Comparison of ENCODE assay signal across 24 cellular contexts in the genomic region with DNA sequence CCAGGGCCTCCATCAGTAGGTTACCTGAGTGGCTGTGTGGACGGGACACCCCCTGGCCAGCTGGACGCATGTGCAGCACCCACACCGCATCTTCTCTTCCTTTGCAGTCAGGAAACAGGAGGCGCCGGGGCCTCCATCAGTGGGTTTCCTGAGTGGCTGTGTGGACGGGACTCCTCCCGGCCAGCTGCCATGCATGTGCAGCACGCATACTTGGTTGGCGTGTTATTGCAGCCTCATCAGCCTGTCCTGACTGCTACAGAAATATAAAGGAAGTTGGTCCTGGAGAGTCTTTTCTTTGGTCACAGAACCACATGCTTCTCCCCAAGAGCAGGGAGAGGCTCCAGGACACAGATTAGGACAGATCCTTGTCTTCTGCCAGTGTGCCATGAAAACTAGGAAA.
"Had no signal": no experiment of that assay in that cellular context is flagged by ENCODE, and none has a peak within 500 bp of the region (broad histone marks: within the 10 kb centered on the region; RNA-seq: fewer than 3 reads in every experiment).

No MANE protein-coding gene starts in this region.

- H3K27ac ChIP-seq: brain microvascular endothelial cell, cardiac muscle cell had no signal

- H3K36me3 ChIP-seq: brain microvascular endothelial cell, cardiac muscle cell had no signal

- DNase-seq: activated B cell treated with CpG ODN at 0.5 μM for 24 hours; activated CD4-positive, alpha-beta T cell treated with anti-CD3 and anti-CD28 coated beads for 1 hour; activated CD4-positive, alpha-beta T cell treated with anti-CD3 and anti-CD28 coated beads, Interleukin-2, amount 10 ng/mL, durations not matched to agents 24 days and 14 days; activated CD4-positive, alpha-beta T cell treated with anti-CD3 and anti-CD28 coated beads, Interleukin-2, amount 50 U/mL, for 48 hours; activated gamma-delta T cell; activated naive CD4-positive, alpha-beta T cell treated with anti-CD3 and anti-CD28 coated beads for 36 hours; activated T-cell treated with anti-CD3 and anti-CD28 coated beads for 4 hours; activated T-cell treated with anti-CD3 and anti-CD28 coated beads, Interleukin-2, amount 50 U/mL, for 48 hours; amygdala; brain microvascular endothelial cell; cerebellar nuclear complex; MM.1S; NCI-H1105; NCI-H1436; NCI-H1694 treated with DMSO at 0.1 percent for 48 hours; NCI-H2029 treated with DMSO at 0.1 percent for 48 hours; NCI-H345; NCI-H510A; PC-3; SIG-M5; T-helper 17 cell; T-helper 9 cell had no signal

- ATAC-seq: activated T-helper 17 cell treated with anti-CD3 and anti-CD28 coated beads, Interleukin-2, amount 50 U/mL, for 72 hours; PC-3; T-helper 17 cell had no signal

- H3K27me3 ChIP-seq: brain microvascular endothelial cell had no signal

- H3K4me3 ChIP-seq: cardiac muscle cell had no signal
